In genomic region chr9:37922391-37923120, GRCh38 we compare ENCODE assay signal across 15 cellular contexts. TPM values are rescaled to one million over a fixed set of nuclear protein-coding genes. Genes with fewer than 3 reads are reported as not detected.
DNase-seq lines count a peak whose midpoint lies in the region; ATAC-seq and TF ChIP-seq lines count a peak whose summit lies in the region.
"Had no signal": no experiment of that assay in that cellular context is flagged by ENCODE, and none has a peak within 500 bp of the region (broad histone marks: within the 10 kb centered on the region; RNA-seq: fewer than 3 reads in every experiment).

No MANE protein-coding gene starts in this region.

- no peak overlapping the region for H3K4me3 ChIP-seq in NT2/D1 (ENCODE audit: insufficient read length, low read depth)
- H3K4me3 ChIP-seq in right cardiac atrium (ENCODE audit: low read length): no peak overlapping the region
- H3K4me3 ChIP-seq in prostate gland: no peak overlapping the region
- H3K4me3 ChIP-seq: GM23338, hepatocyte had no signal

- TF ChIP-seq POLR2A in prostate gland (IDR thresholded peaks at IDR 0.05): no peak

- ATAC-seq in right cardiac atrium (peak; percentile 64 to 81), HG02759 (IDR thresholded peaks at IDR 0.05; ENCODE audit: unreplicated experiment) (no peak)
- ATAC-seq: activated CD4-positive, CD25-positive, alpha-beta regulatory T cell treated with anti-CD3 and anti-CD28 coated beads, Interleukin-2, amount 50 U/mL, for 24 hours had no signal

- intact Hi-C loops in right cardiac atrium (cut with DNase I) (loop anchor here in 2 of 4 donors (5.0 kb wide), 2 partner anchors 65 to 75 kb away; no protein-coding TSS in a partner anchor), prostate gland (cut with DNase I) (loop anchor here (5.0 kb wide), 1 partner anchor 75 kb away; no protein-coding TSS in a partner anchor)

- H3K36me3 ChIP-seq in NT2/D1 (ENCODE audit: insufficient read depth, insufficient read length, low read length): peaks cover 77% of the 10 kb centered on the region
- H3K36me3 ChIP-seq in prostate gland: no peaks in the 10 kb centered on the region

- H3K27ac ChIP-seq in right cardiac atrium (ENCODE audit: low read length): peak overlapping the region; percentile 55
- H3K27ac ChIP-seq in prostate gland: peak overlapping the region; percentile 45
- H3K27ac ChIP-seq: hepatocyte had no signal

- H3K27me3 ChIP-seq in NT2/D1 (ENCODE audit: insufficient read depth, insufficient read length) (no peaks in the 10 kb centered on the region), right cardiac atrium (ENCODE audit: control insufficient read depth, insufficient read depth) (no peaks in the 10 kb centered on the region), prostate gland (replicated peaks; ENCODE audit: insufficient read depth) (no peaks in the 10 kb centered on the region)
- H3K27me3 ChIP-seq: hepatocyte had no signal

- H3K4me3 Mint-ChIP-seq in chondrocyte (ENCODE audit: unreplicated experiment): no peak overlapping the region
- H3K4me3 Mint-ChIP-seq: GM23338 had no signal

- H3K9me3 ChIP-seq in NT2/D1 (ENCODE audit: insufficient read depth, low read length) (no peaks in the 10 kb centered on the region), right cardiac atrium (ENCODE audit: control insufficient read depth, low read length) (no peaks in the 10 kb centered on the region), prostate gland (no peaks in the 10 kb centered on the region)

- TF ChIP-seq CTCF in chondrocyte (IDR thresholded peaks at IDR 0.05) (no peak), prostate gland (IDR thresholded peaks at IDR 0.05) (no peak)

- H3K4me1 ChIP-seq in NT2/D1 (ENCODE audit: insufficient read depth, insufficient read length) (peaks cover 54% of the 10 kb centered on the region), right cardiac atrium (ENCODE audit: control insufficient read depth, insufficient read depth, low read length) (peaks cover 12% of the 10 kb centered on the region), prostate gland (replicated peaks) (peaks cover 6% of the 10 kb centered on the region)

- H3K36me3 Mint-ChIP-seq in chondrocyte (ENCODE audit: low read depth): peaks cover 4% of the 10 kb centered on the region

- 58% methylated on average over 13 of the region's 13 CpGs for WGBS in right cardiac atrium
- WGBS in prostate gland: 42% methylated on average over 12 of the region's 13 CpGs

- no peak for DNase-seq in NT2/D1 (ENCODE audit: low read depth, low spot score)
- DNase-seq in chondrocyte (ENCODE audit: low spot score): peak; percentile 52
- peak; percentile 42 to 77 (median 72) for DNase-seq in right cardiac atrium
- peak; percentile 55 for DNase-seq in prostate gland (ENCODE audit: low spot score)
- no peak for DNase-seq in T-helper 1 cell
- DNase-seq in cerebellum (ENCODE audit: low spot score): no peak
- no peak for DNase-seq in AML-193 (lab: John Stamatoyannopoulos, UW)
- DNase-seq: cortex of kidney, KBM-7, NCI-H446, SW 1271 had no signal

- H3K9ac ChIP-seq in NT2/D1 (ENCODE audit: insufficient read length, low read depth): peak overlapping the region; percentile 14

- H3K4me1 Mint-ChIP-seq in chondrocyte (ENCODE audit: low read depth): peaks cover 6% of the 10 kb centered on the region

- no peak overlapping the region for H3K27ac Mint-ChIP-seq in chondrocyte (ENCODE audit: unreplicated experiment)

- H3K27me3 Mint-ChIP-seq in chondrocyte (ENCODE audit: low read depth): no peaks in the 10 kb centered on the region

- H3K9me3 Mint-ChIP-seq in chondrocyte (ENCODE audit: low read depth): no peaks in the 10 kb centered on the region
- H3K9me3 Mint-ChIP-seq: GM23338 had no signal

RNA-seq across cellular contexts. Expression of gene SLC25A51, which starts 18.6 kb away (rescaled TPM):
- total RNA-seq in chondrocyte (50.1 to 52.5 TPM (median 50.5 TPM) in 3 replicates), right cardiac atrium (10 to 100 TPM; 21.1 to 29.4 (median 25.9) TPM), prostate gland (10 to 100 TPM; 20.2 to 21.6 TPM), cerebellum (60.3 TPM)
- polyA plus RNA-seq in right cardiac atrium: 13.1 TPM

Comparison
In these comparisons a context has a peak if more than half of its experiments do, and no peak if none do; other contexts are left out.
1. DNase-seq: peak in chondrocyte (single experiment), right cardiac atrium (3 of 3) and prostate gland (single experiment); none in NT2/D1 (single experiment), T-helper 1 cell (0 of 5), cerebellum (single experiment) and AML-193 (0 of 2).